ENCODE assay signal across 1 cellular context in the genomic region with DNA sequence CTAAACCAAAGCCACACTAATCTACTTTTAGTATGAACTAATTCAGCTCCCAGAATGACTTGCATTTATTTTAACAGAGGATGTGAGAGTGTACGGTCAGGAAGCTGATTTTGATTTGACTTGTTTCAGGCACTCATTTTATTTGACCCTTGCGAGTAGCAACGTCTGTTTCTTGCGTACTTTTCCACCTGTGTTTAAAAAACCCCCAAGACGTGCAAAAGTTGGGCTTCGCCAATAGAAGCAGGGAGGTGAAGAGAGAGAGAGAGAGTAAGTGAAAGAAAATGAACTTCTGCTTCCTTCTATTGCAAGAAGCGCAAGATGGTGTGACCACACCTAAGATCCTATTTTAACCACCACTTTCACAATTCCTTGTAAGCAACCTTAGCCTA.
TF ChIP-seq lines count a peak whose summit lies in the region.

No MANE protein-coding gene starts in this region.

TF ChIP-seq in GM12878, 131 proteins besides CTCF, POLR2A, EP300 and RAD21 (continued from another document):
- TF ChIP-seq NKRF (conservative IDR thresholded peaks at IDR 0.05) (no peak), CEBPB (IDR thresholded peaks at IDR 0.05; ENCODE audit: borderline replicate concordance in 1 of 2, low read depth in 2 of 2, low read length in 2 of 2) (no peak), EED (IDR thresholded peaks at IDR 0.05; ENCODE audit: low read depth) (peak; percentile 86), MEF2A (IDR thresholded peaks at IDR 0.05; ENCODE audit: insufficient read depth, low read depth, low read length) (peak; percentile 67), NR2F1 (conservative IDR thresholded peaks at IDR 0.05) (peak; percentile 89), SREBF1 (IDR thresholded peaks at IDR 0.05; ENCODE audit: low read length) (no peak), ZBTB11 (CRISPR knock-in tag; IDR thresholded peaks at IDR 0.05) (no peak), TAF1 (IDR thresholded peaks at IDR 0.05; ENCODE audit: borderline replicate concordance, low read depth, low read length) (no peak), ESRRA (IDR thresholded peaks at IDR 0.05; ENCODE audit: low read length) (no peak), JUND (IDR thresholded peaks at IDR 0.05; ENCODE audit: low read depth, low read length) (peak; percentile 25; the same call in 1 of the 2 replicates), CBX3 (IDR thresholded peaks at IDR 0.05; ENCODE audit: borderline replicate concordance, low read depth) (no peak), BACH1 (IDR thresholded peaks at IDR 0.05; ENCODE audit: borderline replicate concordance) (peak; percentile 61), BRCA1 (IDR thresholded peaks at IDR 0.05; ENCODE audit: low read depth, low read length) (no peak), RCOR1 (conservative IDR thresholded peaks at IDR 0.05; ENCODE audit: low read depth, low read length) (no peak), PKNOX1 (IDR thresholded peaks at IDR 0.05) (no peak), SMARCA5 (IDR thresholded peaks at IDR 0.05) (no peak), YBX1 (IDR thresholded peaks at IDR 0.05) (no peak), MEF2B (IDR thresholded peaks at IDR 0.05; ENCODE audit: partially characterized antibody, poor library complexity, severe bottlenecking) (peak; percentile 59), NBN (IDR thresholded peaks at IDR 0.05) (peak; percentile 32; the same call in 1 of the 2 replicates), LARP7 (IDR thresholded peaks at IDR 0.05) (no peak), ASH2L (IDR thresholded peaks at IDR 0.05; ENCODE audit: borderline replicate concordance, low read depth) (no peak), CHD2 (IDR thresholded peaks at IDR 0.05; ENCODE audit: borderline replicate concordance, low read depth, low read length) (peak; percentile 78; the same call in 1 of the 2 replicates), ETV6 (conservative IDR thresholded peaks at IDR 0.05 in 1 of 2, IDR thresholded peaks at IDR 0.05 in 1 of 2; ENCODE audit: borderline replicate concordance in 1 of 2, low read depth in 1 of 2) (peak in 1 of 2 experiments; percentile 92; a peak in 2 of 4 replicates), GABPA (IDR thresholded peaks at IDR 0.05; ENCODE audit: low read depth) (peak; percentile 59; the same call in 1 of the 2 replicates), EGR1 (IDR thresholded peaks at IDR 0.05; ENCODE audit: borderline replicate concordance in 1 of 2, low read depth in 2 of 2, low read length in 2 of 2) (no peak), SMAD1 (IDR thresholded peaks at IDR 0.05; ENCODE audit: low read depth, partially characterized antibody) (peak; percentile 36), FOS (IDR thresholded peaks at IDR 0.05; ENCODE audit: borderline replicate concordance, extremely low read depth, insufficient read length) (no peak), POU2F2 (IDR thresholded peaks at IDR 0.05; ENCODE audit: borderline replicate concordance, low read depth, low read length) (peak; percentile 70; the same call in 1 of the 3 replicates), BCL11A (IDR thresholded peaks at IDR 0.05; ENCODE audit: low read depth, low read length) (peak; percentile 90), SPI1 (IDR thresholded peaks at IDR 0.05; ENCODE audit: borderline replicate concordance, insufficient read depth, low read depth, low read length) (peak; percentile 88)
- TF ChIP-seq, protein P1, sequence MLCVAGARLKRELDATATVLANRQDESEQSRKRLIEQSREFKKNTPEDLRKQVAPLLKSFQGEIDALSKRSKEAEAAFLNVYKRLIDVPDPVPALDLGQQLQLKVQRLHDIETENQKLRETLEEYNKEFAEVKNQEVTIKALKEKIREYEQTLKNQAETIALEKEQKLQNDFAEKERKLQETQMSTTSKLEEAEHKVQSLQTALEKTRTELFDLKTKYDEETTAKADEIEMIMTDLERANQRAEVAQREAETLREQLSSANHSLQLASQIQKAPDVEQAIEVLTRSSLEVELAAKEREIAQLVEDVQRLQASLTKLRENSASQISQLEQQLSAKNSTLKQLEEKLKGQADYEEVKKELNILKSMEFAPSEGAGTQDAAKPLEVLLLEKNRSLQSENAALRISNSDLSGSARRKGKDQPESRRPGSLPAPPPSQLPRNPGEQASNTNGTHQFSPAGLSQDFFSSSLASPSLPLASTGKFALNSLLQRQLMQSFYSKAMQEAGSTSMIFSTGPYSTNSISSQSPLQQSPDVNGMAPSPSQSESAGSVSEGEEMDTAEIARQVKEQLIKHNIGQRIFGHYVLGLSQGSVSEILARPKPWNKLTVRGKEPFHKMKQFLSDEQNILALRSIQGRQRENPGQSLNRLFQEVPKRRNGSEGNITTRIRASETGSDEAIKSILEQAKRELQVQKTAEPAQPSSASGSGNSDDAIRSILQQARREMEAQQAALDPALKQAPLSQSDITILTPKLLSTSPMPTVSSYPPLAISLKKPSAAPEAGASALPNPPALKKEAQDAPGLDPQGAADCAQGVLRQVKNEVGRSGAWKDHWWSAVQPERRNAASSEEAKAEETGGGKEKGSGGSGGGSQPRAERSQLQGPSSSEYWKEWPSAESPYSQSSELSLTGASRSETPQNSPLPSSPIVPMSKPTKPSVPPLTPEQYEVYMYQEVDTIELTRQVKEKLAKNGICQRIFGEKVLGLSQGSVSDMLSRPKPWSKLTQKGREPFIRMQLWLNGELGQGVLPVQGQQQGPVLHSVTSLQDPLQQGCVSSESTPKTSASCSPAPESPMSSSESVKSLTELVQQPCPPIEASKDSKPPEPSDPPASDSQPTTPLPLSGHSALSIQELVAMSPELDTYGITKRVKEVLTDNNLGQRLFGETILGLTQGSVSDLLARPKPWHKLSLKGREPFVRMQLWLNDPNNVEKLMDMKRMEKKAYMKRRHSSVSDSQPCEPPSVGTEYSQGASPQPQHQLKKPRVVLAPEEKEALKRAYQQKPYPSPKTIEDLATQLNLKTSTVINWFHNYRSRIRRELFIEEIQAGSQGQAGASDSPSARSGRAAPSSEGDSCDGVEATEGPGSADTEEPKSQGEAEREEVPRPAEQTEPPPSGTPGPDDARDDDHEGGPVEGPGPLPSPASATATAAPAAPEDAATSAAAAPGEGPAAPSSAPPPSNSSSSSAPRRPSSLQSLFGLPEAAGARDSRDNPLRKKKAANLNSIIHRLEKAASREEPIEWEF (IDR thresholded peaks at IDR 0.05; ENCODE audit: insufficient replicate concordance, low read depth, low read length), result no peak
- TF ChIP-seq, protein P2, sequence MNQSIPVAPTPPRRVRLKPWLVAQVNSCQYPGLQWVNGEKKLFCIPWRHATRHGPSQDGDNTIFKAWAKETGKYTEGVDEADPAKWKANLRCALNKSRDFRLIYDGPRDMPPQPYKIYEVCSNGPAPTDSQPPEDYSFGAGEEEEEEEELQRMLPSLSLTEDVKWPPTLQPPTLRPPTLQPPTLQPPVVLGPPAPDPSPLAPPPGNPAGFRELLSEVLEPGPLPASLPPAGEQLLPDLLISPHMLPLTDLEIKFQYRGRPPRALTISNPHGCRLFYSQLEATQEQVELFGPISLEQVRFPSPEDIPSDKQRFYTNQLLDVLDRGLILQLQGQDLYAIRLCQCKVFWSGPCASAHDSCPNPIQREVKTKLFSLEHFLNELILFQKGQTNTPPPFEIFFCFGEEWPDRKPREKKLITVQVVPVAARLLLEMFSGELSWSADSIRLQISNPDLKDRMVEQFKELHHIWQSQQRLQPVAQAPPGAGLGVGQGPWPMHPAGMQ (IDR thresholded peaks at IDR 0.05; ENCODE audit: borderline replicate concordance), result no peak
